ENCODE assay signal across 26 cellular contexts in the genomic region with DNA sequence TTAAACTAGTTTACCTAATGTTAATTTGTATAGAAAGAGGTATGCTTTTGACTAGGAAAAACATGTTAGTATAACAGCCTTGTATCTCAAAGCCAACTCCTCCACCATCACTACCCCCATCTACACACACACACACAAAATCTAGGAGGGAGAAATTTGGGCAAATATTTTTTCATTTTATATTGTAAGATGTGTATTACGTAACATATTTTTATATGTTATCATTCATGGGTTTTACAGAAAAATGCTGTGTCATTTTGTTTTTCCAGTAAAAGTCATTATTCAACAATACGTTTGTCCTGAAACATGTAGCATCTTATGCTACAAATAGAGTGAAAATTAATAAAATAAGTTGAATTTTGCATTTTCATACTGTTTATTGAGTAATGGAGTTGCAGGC. TPM values are rescaled to one million over a fixed set of nuclear protein-coding genes. Genes with fewer than 3 reads are reported as not detected.
"Had no signal": no experiment of that assay in that cellular context is flagged by ENCODE, and none has a peak within 500 bp of the region (broad histone marks: within the 10 kb centered on the region; RNA-seq: fewer than 3 reads in every experiment).

No MANE protein-coding gene starts in this region.

- DNase-seq: activated CD4-positive, alpha-beta memory T cell treated with anti-CD3 and anti-CD28 coated beads for 36 hours; activated CD4-positive, alpha-beta T cell treated with anti-CD3 and anti-CD28 coated beads, Interleukin-2, amount 10 ng/mL, durations not matched to agents 24 days and 14 days; activated CD4-positive, CD25-positive, alpha-beta regulatory T cell treated with anti-CD3 and anti-CD28 coated beads, Interleukin-2, amount 50 U/mL, for 72 hours; activated CD8-positive, alpha-beta memory T cell treated with anti-CD3 and anti-CD28 coated beads, Interleukin-2, amount 50 U/mL, for 4 hours; activated gamma-delta T cell; activated naive CD4-positive, alpha-beta T cell treated with anti-CD3 and anti-CD28 coated beads, Interleukin-2, amount 10 ng/mL, durations not matched to agents 7 days and 5 days; activated naive CD8-positive, alpha-beta T cell treated with anti-CD3 and anti-CD28 coated beads, Interleukin-2, amount 50 U/mL, for 24 hours; activated T-cell treated with anti-CD3 and anti-CD28 coated beads, Interleukin-2, amount 50 U/mL, for 24 hours; amygdala; caudate nucleus; effector CD4-positive, alpha-beta T cell; esophagus squamous epithelium; foreskin melanocyte; left ventricle myocardium inferior; mesendoderm; occipital lobe; right cardiac atrium; stimulated activated CD4-positive, alpha-beta T cell treated with anti-CD3 and anti-CD28 coated beads, Interleukin-2, amount 100 ng/mL, for 48 hours; stimulated activated naive CD4-positive, alpha-beta T cell treated with Interleukin-2 at 50 U/mL for 16 hours; T-helper 2 cell had no signal

- H3K4me1 Mint-ChIP-seq: neural crest cell had no signal

- H3K9me3 Mint-ChIP-seq: activated CD4-positive, alpha-beta memory T cell treated with anti-CD3 and anti-CD28 coated beads for 36 hours; activated CD4-positive, alpha-beta T cell treated with anti-CD3 and anti-CD28 coated beads, Interleukin-2, amount 10 ng/mL, durations not matched to agents 24 days and 14 days; activated naive CD4-positive, alpha-beta T cell treated with anti-CD3 and anti-CD28 coated beads, Interleukin-2, amount 10 ng/mL, durations not matched to agents 7 days and 5 days; activated naive CD8-positive, alpha-beta T cell treated with anti-CD3 and anti-CD28 coated beads, Interleukin-2, amount 50 U/mL, for 24 hours; activated T-cell treated with anti-CD3 and anti-CD28 coated beads, Interleukin-2, amount 50 U/mL, for 24 hours; neural crest cell had no signal

- H3K36me3 Mint-ChIP-seq: activated CD4-positive, alpha-beta memory T cell treated with anti-CD3 and anti-CD28 coated beads for 36 hours had no signal

- H3K4me3 ChIP-seq: esophagus squamous epithelium, left ventricle myocardium inferior, lung, tibial nerve had no signal

- H3K9ac ChIP-seq: parathyroid adenoma had no signal

- H3K79me2 ChIP-seq: parathyroid adenoma had no signal

- H3K9me3 ChIP-seq: esophagus squamous epithelium, left ventricle myocardium inferior, tibial nerve had no signal

- H3K27ac ChIP-seq: epithelial cell of prostate, esophagus squamous epithelium, left ventricle myocardium inferior, parathyroid adenoma, tibial nerve had no signal

- H3K36me3 ChIP-seq: esophagus squamous epithelium, left ventricle myocardium inferior, tibial nerve had no signal

- H3K27me3 ChIP-seq: esophagus squamous epithelium, tibial nerve had no signal

- H3K4me1 ChIP-seq: left ventricle myocardium inferior, parathyroid adenoma had no signal

- ATAC-seq: activated naive CD8-positive, alpha-beta T cell treated with anti-CD3 and anti-CD28 coated beads, Interleukin-2, amount 50 U/mL, for 24 hours; right cardiac atrium had no signal

- H3K4me3 Mint-ChIP-seq: activated CD4-positive, alpha-beta memory T cell treated with anti-CD3 and anti-CD28 coated beads for 36 hours; activated CD4-positive, alpha-beta T cell treated with anti-CD3 and anti-CD28 coated beads, Interleukin-2, amount 10 ng/mL, durations not matched to agents 24 days and 14 days; activated naive CD4-positive, alpha-beta T cell treated with anti-CD3 and anti-CD28 coated beads, Interleukin-2, amount 10 ng/mL, durations not matched to agents 7 days and 5 days; activated naive CD8-positive, alpha-beta T cell treated with anti-CD3 and anti-CD28 coated beads, Interleukin-2, amount 50 U/mL, for 24 hours; activated T-cell treated with anti-CD3 and anti-CD28 coated beads, Interleukin-2, amount 50 U/mL, for 24 hours; neural crest cell had no signal

- H3K27ac Mint-ChIP-seq: activated CD4-positive, alpha-beta memory T cell treated with anti-CD3 and anti-CD28 coated beads for 36 hours; activated CD4-positive, alpha-beta T cell treated with anti-CD3 and anti-CD28 coated beads, Interleukin-2, amount 10 ng/mL, durations not matched to agents 24 days and 14 days; activated naive CD4-positive, alpha-beta T cell treated with anti-CD3 and anti-CD28 coated beads, Interleukin-2, amount 10 ng/mL, durations not matched to agents 7 days and 5 days; activated naive CD8-positive, alpha-beta T cell treated with anti-CD3 and anti-CD28 coated beads, Interleukin-2, amount 50 U/mL, for 24 hours; activated T-cell treated with anti-CD3 and anti-CD28 coated beads, Interleukin-2, amount 50 U/mL, for 24 hours had no signal

- H3K27me3 Mint-ChIP-seq: activated CD4-positive, alpha-beta memory T cell treated with anti-CD3 and anti-CD28 coated beads for 36 hours; activated CD4-positive, alpha-beta T cell treated with anti-CD3 and anti-CD28 coated beads, Interleukin-2, amount 10 ng/mL, durations not matched to agents 24 days and 14 days; activated naive CD4-positive, alpha-beta T cell treated with anti-CD3 and anti-CD28 coated beads, Interleukin-2, amount 10 ng/mL, durations not matched to agents 7 days and 5 days; activated naive CD8-positive, alpha-beta T cell treated with anti-CD3 and anti-CD28 coated beads, Interleukin-2, amount 50 U/mL, for 24 hours; activated T-cell treated with anti-CD3 and anti-CD28 coated beads, Interleukin-2, amount 50 U/mL, for 24 hours had no signal

- H2AFZ ChIP-seq: parathyroid adenoma had no signal

RNA-seq across cellular contexts. Expression of a gene that starts 3.0 kb away (rescaled TPM):
- total RNA-seq: myocyte, neural crest cell had no signal
